ENCODE assay signal across 16 cellular contexts in the genomic region with DNA sequence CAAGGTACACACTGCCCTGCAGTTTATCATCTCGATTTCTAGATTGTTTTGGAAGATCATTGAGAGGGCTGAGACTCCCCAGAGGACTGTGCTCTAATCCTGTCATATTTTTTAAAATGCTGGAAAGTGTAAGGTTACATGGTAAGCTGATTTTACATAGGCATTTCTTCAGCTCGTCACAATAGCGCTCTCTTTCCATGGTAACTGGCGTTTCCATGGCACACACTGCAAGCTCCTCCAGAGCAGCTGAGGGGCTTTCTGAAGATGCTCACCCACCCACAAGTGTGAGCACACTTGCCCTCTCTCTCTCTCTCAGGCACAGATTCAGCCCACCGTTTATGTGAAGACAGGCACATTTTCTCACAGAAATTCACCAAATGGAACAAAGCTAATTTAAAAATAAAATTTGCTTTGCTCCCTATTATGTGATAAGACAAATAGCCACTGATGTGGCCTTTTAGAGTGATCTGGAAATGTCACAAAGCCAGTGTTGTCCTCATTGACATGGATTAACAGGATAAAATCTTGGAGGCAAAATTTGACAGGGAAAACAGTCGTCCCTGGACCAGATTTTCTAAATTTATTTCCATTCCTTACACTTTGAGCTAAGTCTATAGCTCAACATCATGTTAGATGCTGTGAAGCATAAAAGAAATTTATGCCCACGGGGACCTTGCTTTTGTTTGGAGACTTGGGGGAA.
A peak's percentile ranks its signal among the peaks of the same experiment; 100 is the strongest.
DNase-seq lines count a peak whose midpoint lies in the region; ATAC-seq and TF ChIP-seq lines count a peak whose summit lies in the region.
"Had no signal": no experiment of that assay in that cellular context is flagged by ENCODE, and none has a peak within 500 bp of the region (broad histone marks: within the 10 kb centered on the region; RNA-seq: fewer than 3 reads in every experiment).

No MANE protein-coding gene starts in this region.

- H2BK15ac ChIP-seq in neuronal stem cell (ENCODE audit: low read length) = no peak overlapping the region

- H3K36me3 ChIP-seq in GM23338 (ENCODE audit: insufficient read depth) = no peaks in the 10 kb centered on the region
- H3K36me3 ChIP-seq in neuronal stem cell (replicated peaks in 1 of 2; ENCODE audit: control insufficient read depth in 2 of 2, insufficient read depth in 2 of 2, low read length in 2 of 2) = no peaks in the 10 kb centered on the region
- H3K36me3 ChIP-seq in H7 (replicated peaks; ENCODE audit: control insufficient read depth, insufficient read depth, low read length) = no peaks in the 10 kb centered on the region
- H3K36me3 ChIP-seq: SJCRH30 had no signal

- H3K9me2 ChIP-seq in GM23338 (ENCODE audit: insufficient read depth) = peaks cover 4% of the 10 kb centered on the region; the same call in 1 of the 2 replicates

- H3K4ac ChIP-seq in neuronal stem cell (ENCODE audit: low read length) = no peak overlapping the region

- no peak overlapping the region for H2BK5ac ChIP-seq in neuronal stem cell (ENCODE audit: low read length)

- H3K9ac ChIP-seq in neuronal stem cell (ENCODE audit: low read depth, low read length, poor library complexity) = no peak overlapping the region

- H4K8ac ChIP-seq in neuronal stem cell (ENCODE audit: low read depth, low read length) = no peak overlapping the region

- H3K79me2 ChIP-seq in GM23338 (replicated peaks; ENCODE audit: insufficient read depth) = no peaks in the 10 kb centered on the region

- ATAC-seq in GM23338 (no peak), SK-N-SH treated with all-trans-retinoic acid at 6 μM for 48 hours (no peak)

- H3K36me3 Mint-ChIP-seq in GM23338 (ENCODE audit: low read depth) = no peaks in the 10 kb centered on the region
- H3K36me3 Mint-ChIP-seq: CD14-positive monocyte had no signal

- H3K4me3 ChIP-seq in GM23338 = no peak overlapping the region
- H3K4me3 ChIP-seq in neuronal stem cell (ENCODE audit: low read length in 2 of 2) = no peak overlapping the region
- H3K4me3 ChIP-seq in H7 (ENCODE audit: insufficient read depth, low read depth, low read length) = no peak overlapping the region
- H3K4me3 ChIP-seq: SJCRH30 had no signal

- H2BK120ac ChIP-seq in neuronal stem cell (ENCODE audit: low read depth, low read length) = no peak overlapping the region

- H3K4me1 Mint-ChIP-seq in GM23338 = peaks cover 5% of the 10 kb centered on the region; the same call in 2 of the 3 replicates
- H3K4me1 Mint-ChIP-seq: CD14-positive monocyte had no signal

- H4K91ac ChIP-seq in neuronal stem cell (ENCODE audit: low read depth, low read length, poor library complexity) = no peak overlapping the region

- no peaks in the 10 kb centered on the region for H3F3A ChIP-seq in GM23338 (replicated peaks; ENCODE audit: low read depth)

- H3K14ac ChIP-seq in neuronal stem cell (ENCODE audit: low read length) = no peak overlapping the region

- H2AFZ ChIP-seq in GM23338 (peak overlapping the region; percentile 65), neuronal stem cell (ENCODE audit: low read length) (peak overlapping the region; percentile 56)

- no peaks in the 10 kb centered on the region for H3K79me1 ChIP-seq in neuronal stem cell (ENCODE audit: low read depth, low read length)

- no peak overlapping the region for H3K27ac Mint-ChIP-seq in GM23338
- H3K27ac Mint-ChIP-seq: CD14-positive monocyte had no signal

- H4K20me1 ChIP-seq in GM23338 (replicated peaks; ENCODE audit: insufficient read depth) = no peaks in the 10 kb centered on the region

- no peaks in the 10 kb centered on the region for H3K9me3 ChIP-seq in neuronal stem cell (replicated peaks in 1 of 2; ENCODE audit: control insufficient read depth in 2 of 2, insufficient read depth in 1 of 2, low read depth in 1 of 2, low read length in 2 of 2)
- H3K9me3 ChIP-seq: SJCRH30 had no signal

- H3K4me1 ChIP-seq in GM23338 (ENCODE audit: insufficient read depth) = no peaks in the 10 kb centered on the region
- peaks cover 2 to 4% of the 10 kb centered on the region in 2 donors for H3K4me1 ChIP-seq in neuronal stem cell (ENCODE audit: control insufficient read depth in 2 of 2, insufficient read depth in 1 of 2, low read depth in 1 of 2, low read length in 2 of 2)
- H3K4me1 ChIP-seq: SJCRH30 had no signal

- no peak overlapping the region for H3K4me3 Mint-ChIP-seq in GM23338
- H3K4me3 Mint-ChIP-seq: CD14-positive monocyte had no signal

- H2BK12ac ChIP-seq in neuronal stem cell (ENCODE audit: low read length) = no peak overlapping the region

- no peaks in the 10 kb centered on the region for H3K27me3 Mint-ChIP-seq in GM23338 (ENCODE audit: insufficient read depth, low read depth, poor library complexity)

- H3K4me2 ChIP-seq in GM23338 (no peak overlapping the region), neuronal stem cell (ENCODE audit: insufficient read depth, low read length, poor library complexity, severe bottlenecking) (no peak overlapping the region)

- peak; percentile 3 for DNase-seq in GM23338 (ENCODE audit: low spot score)
- peak; percentile 55 for DNase-seq in NCI-H2227 (lab: John Stamatoyannopoulos, UW; ENCODE audit: unreplicated experiment)
- no peak for DNase-seq in neuronal stem cell (ENCODE audit: low spot score)
- DNase-seq in H7 = no peak
- no peak for DNase-seq in cerebellum (ENCODE audit: low spot score)
- DNase-seq in midbrain (lab: John Stamatoyannopoulos, UW) = no peak
- DNase-seq: COR-L47, EL, IMR-90, Karpas-422, NCI-H1105, NCI-H187, NCI-H526, SJCRH30 had no signal

- TF ChIP-seq CTCF in GM23338 (conservative IDR thresholded peaks at IDR 0.05; ENCODE audit: low read depth in 2 of 2) = no peak

- no CpG with 5 or more reads among the region's 7 CpGs for WGBS in neuronal stem cell (ENCODE audit: extremely low coverage in 2 of 2, insufficient read length in 2 of 2, insufficient replicate concordance in 1 of 2), 2 donors

- H3K27ac ChIP-seq in GM23338 (ENCODE audit: low read depth) (no peak overlapping the region), neuronal stem cell (replicated peaks; ENCODE audit: low read length) (no peak overlapping the region)
- H3K27ac ChIP-seq: SJCRH30 had no signal

- no peak overlapping the region for H3K23ac ChIP-seq in neuronal stem cell (ENCODE audit: low read depth, low read length, poor library complexity)

- no peaks in the 10 kb centered on the region for H3K27me3 ChIP-seq in GM23338 (ENCODE audit: insufficient read depth)
- no peaks in the 10 kb centered on the region for H3K27me3 ChIP-seq in neuronal stem cell (ENCODE audit: control insufficient read depth in 3 of 3, insufficient read depth in 3 of 3, low read depth in 1 of 3, low read length in 3 of 3)
- no peaks in the 10 kb centered on the region for H3K27me3 ChIP-seq in H7 (ENCODE audit: control insufficient read depth, insufficient read depth, low read length)
- H3K27me3 ChIP-seq: SJCRH30 had no signal

- no peaks in the 10 kb centered on the region for H3K9me3 Mint-ChIP-seq in GM23338

- H2AK5ac ChIP-seq in neuronal stem cell (ENCODE audit: low read depth, low read length) = no peak overlapping the region

- no peak overlapping the region for H3K18ac ChIP-seq in neuronal stem cell (ENCODE audit: low read length)

TF ChIP-seq in GM23338, 12 proteins besides CTCF, POLR2A, EP300 and RAD21 (continues in another document):
- TF ChIP-seq, protein P1, sequence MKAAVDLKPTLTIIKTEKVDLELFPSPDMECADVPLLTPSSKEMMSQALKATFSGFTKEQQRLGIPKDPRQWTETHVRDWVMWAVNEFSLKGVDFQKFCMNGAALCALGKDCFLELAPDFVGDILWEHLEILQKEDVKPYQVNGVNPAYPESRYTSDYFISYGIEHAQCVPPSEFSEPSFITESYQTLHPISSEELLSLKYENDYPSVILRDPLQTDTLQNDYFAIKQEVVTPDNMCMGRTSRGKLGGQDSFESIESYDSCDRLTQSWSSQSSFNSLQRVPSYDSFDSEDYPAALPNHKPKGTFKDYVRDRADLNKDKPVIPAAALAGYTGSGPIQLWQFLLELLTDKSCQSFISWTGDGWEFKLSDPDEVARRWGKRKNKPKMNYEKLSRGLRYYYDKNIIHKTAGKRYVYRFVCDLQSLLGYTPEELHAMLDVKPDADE (IDR thresholded peaks at IDR 0.05) = no peak
- TF ChIP-seq ZNF331 (CRISPR knock-in tag; IDR thresholded peaks at IDR 0.05; ENCODE audit: low read depth) (no peak), EZH2 (IDR thresholded peaks at IDR 0.05; ENCODE audit: low read depth, unreplicated experiment) (no peak), POLR2AphosphoS5 (IDR thresholded peaks at IDR 0.05; ENCODE audit: low read depth) (no peak), STAT1 (IDR thresholded peaks at IDR 0.05; ENCODE audit: unreplicated experiment) (no peak)

TF ChIP-seq in SK-N-SH treated with all-trans-retinoic acid at 6 μM for 48 hours, 23 proteins besides CTCF, POLR2A, EP300 and RAD21:
- TF ChIP-seq ZFP3 (CRISPR knock-in tag; IDR thresholded peaks at IDR 0.05) (no peak), PPARA (CRISPR knock-in tag; IDR thresholded peaks at IDR 0.05; ENCODE audit: borderline replicate concordance) (peak; percentile 15; the same call in 1 of the 2 replicates)

Comparison
In these comparisons a context has a peak if more than half of its experiments do, and no peak if none do; other contexts are left out.
1. DNase-seq: peak in GM23338 (single experiment) and NCI-H2227 (single experiment); none in neuronal stem cell (single experiment), H7 (single experiment), cerebellum (single experiment) and midbrain (single experiment).